31 cellular contexts compared by ENCODE assay signal in genomic region chr1:8441466-8441865, GRCh38.
DNase-seq lines count a peak whose midpoint lies in the region; FAIRE-seq and TF ChIP-seq lines count a peak whose summit lies in the region.
"Had no signal": no experiment of that assay in that cellular context is flagged by ENCODE, and none has a peak within 500 bp of the region (broad histone marks: within the 10 kb centered on the region; RNA-seq: fewer than 3 reads in every experiment).

No MANE protein-coding gene starts in this region.

- H4K20me1 ChIP-seq in mammary epithelial cell (ENCODE audit: insufficient read depth, low read length) (no peaks in the 10 kb centered on the region), H1 (replicated peaks in 1 of 2; ENCODE audit: control insufficient read depth in 1 of 2, insufficient read depth in 2 of 2, low read length in 2 of 2) (no peaks in the 10 kb centered on the region)

- H3K36me3 ChIP-seq in mammary epithelial cell (ENCODE audit: insufficient read depth, low read length) (no peaks in the 10 kb centered on the region), H1 (ENCODE audit: control insufficient read depth in 2 of 4, insufficient read depth in 4 of 4, low read length in 3 of 4) (no peaks in the 10 kb centered on the region), muscle layer of colon (ENCODE audit: insufficient read depth, low read length) (no peaks in the 10 kb centered on the region)
- H3K36me3 ChIP-seq: ovary had no signal

- no peak overlapping the region for H2BK20ac ChIP-seq in H1 (ENCODE audit: low read length)

- intact Hi-C loops in MCF 10A (cut with micrococcal nuclease) (no loop called here), mammary epithelial cell (cut with micrococcal nuclease) (no loop called here)

- H3K14ac ChIP-seq in H1 (ENCODE audit: insufficient read length): no peak overlapping the region

- H3K9me3 ChIP-seq in mammary epithelial cell (replicated peaks; ENCODE audit: insufficient read depth, low read length): no peaks in the 10 kb centered on the region
- peaks cover 0 to 3% of the 10 kb centered on the region in 2 experiments; a peak in 1 of 4 replicates for H3K9me3 ChIP-seq in H1 (ENCODE audit: insufficient read depth in 2 of 2, low read depth in 1 of 2, low read length in 1 of 2)
- no peaks in the 10 kb centered on the region for H3K9me3 ChIP-seq in muscle layer of colon (ENCODE audit: low read length)
- H3K9me3 ChIP-seq: body of pancreas, ovary had no signal

- H3K4me1 Mint-ChIP-seq in MCF 10A (ENCODE audit: insufficient read depth, unreplicated experiment) (peaks cover 6% of the 10 kb centered on the region), type B pancreatic cell (ENCODE audit: unreplicated experiment) (peaks cover 28% of the 10 kb centered on the region)

- TF ChIP-seq POLR2A in H1 (IDR thresholded peaks at IDR 0.05; ENCODE audit: control extremely low read depth in 1 of 2, low read depth in 2 of 2, low read length in 2 of 2): no peak

- H4K8ac ChIP-seq in H1 (ENCODE audit: extremely low read depth, insufficient read depth, low read length): no peak overlapping the region

- peak overlapping the region; percentile 42 for H3K27ac Mint-ChIP-seq in MCF 10A (ENCODE audit: low read depth, unreplicated experiment)
- H3K27ac Mint-ChIP-seq in type B pancreatic cell: peak overlapping the region; percentile 28
- H3K27ac Mint-ChIP-seq: activated CD4-positive, alpha-beta memory T cell treated with anti-CD3 and anti-CD28 coated beads for 36 hours; activated T-helper 1 cell treated with anti-CD3 and anti-CD28 coated beads, Interleukin-12 subunit alpha, Interleukin-12 subunit beta, Interleukin-2, Interleukin-4 antibody, amounts not matched to agents 30 ng/mL and 10 ng/mL and 1 ng/mL, durations not matched to agents 14 hours and 24 hours and 36 hours; natural killer cell treated with Interleukin-12 subunit alpha and Interleukin-12 subunit beta and Interleukin-15 and Interleukin-18, amount 100 ng/mL, for 72 hours had no signal

- BruUV-seq in MCF 10A (replicated peaks; lab: Mats Ljungman, UMichigan) (no TSS peak), mammary epithelial cell (replicated peaks; lab: Mats Ljungman, UMichigan) (no TSS peak)

- CTCF ChIA-PET in MCF 10A (lab: Yijun Ruan, JAX) (interaction anchor here (0.6 to 1.5 kb wide), 2 partner anchors 32 to 451 kb away, joined by 3 to 6 read pairs; no protein-coding TSS in a partner anchor), mammary epithelial cell (lab: Charles Lee; ENCODE audit: low non-redundant PET) (no interaction called here), H1 (lab: Charles Lee; ENCODE audit: partially characterized antibody) (interaction anchor here (0.6 to 11.8 kb wide), 7 partner anchors 10 to 460 kb away, joined by 3 to 88 read pairs (median 11); no protein-coding TSS in a partner anchor)

- DNase-seq in MCF 10A (ENCODE audit: unreplicated experiment) (no peak), mammary epithelial cell (no peak), H1 (ENCODE audit: low read depth in 1 of 2, low spot score in 2 of 2) (no peak), type B pancreatic cell (ENCODE audit: extremely low spot score, unreplicated experiment) (no peak), HuH-7.5 (ENCODE audit: low spot score) (no peak), NCI-H2196 (lab: John Stamatoyannopoulos, UW; ENCODE audit: unreplicated experiment) (no peak), NCI-H2227 (lab: John Stamatoyannopoulos, UW; ENCODE audit: unreplicated experiment) (no peak)
- DNase-seq: activated CD4-positive, alpha-beta memory T cell treated with anti-CD3 and anti-CD28 coated beads for 36 hours; activated CD4-positive, CD25-positive, alpha-beta regulatory T cell treated with anti-CD3 and anti-CD28 coated beads, Interleukin-2, amount 50 U/mL, for 72 hours; activated CD8-positive, alpha-beta memory T cell treated with anti-CD3 and anti-CD28 coated beads, Interleukin-2, amount 50 U/mL, for 4 hours; activated naive CD4-positive, alpha-beta T cell treated with Interleukin-2 at 50 U/mL for 16 hours; body of pancreas; DMS79 treated with DMSO at 0.1 percent for 48 hours; GF-D8; KG1; left ventricle myocardium superior; NCI-H1417; NCI-H2029; NCI-H226; NCI-H526 treated with DMSO at 0.1 percent for 48 hours; ovary; SHP77 treated with DMSO at 0.1 percent for 48 hours; small intestine; stimulated activated naive CD4-positive, alpha-beta T cell treated with Interleukin-2 at 50 U/mL for 16 hours; T-helper 2 cell had no signal

- H3K79me2 ChIP-seq in mammary epithelial cell (ENCODE audit: insufficient read depth, low read length) (no peaks in the 10 kb centered on the region), H1 (ENCODE audit: control insufficient read depth in 1 of 2, insufficient read depth in 2 of 2, low read length in 2 of 2) (peaks cover 0 to 25% of the 10 kb centered on the region in 2 experiments; a peak in 2 of 4 replicates)

- no peaks in the 10 kb centered on the region for H3K27me3 ChIP-seq in mammary epithelial cell (ENCODE audit: insufficient read depth, low read length)
- no peaks in the 10 kb centered on the region for H3K27me3 ChIP-seq in H1 (replicated peaks in 1 of 4; ENCODE audit: control insufficient read depth in 3 of 4, extremely low read depth in 1 of 4, insufficient read depth in 3 of 4, low read length in 3 of 4)
- H3K27me3 ChIP-seq in muscle layer of colon (ENCODE audit: control insufficient read depth in 1 of 2, insufficient read depth in 2 of 2, low read length in 2 of 2): no peaks in the 10 kb centered on the region
- H3K27me3 ChIP-seq: body of pancreas, ovary had no signal

- dilution Hi-C loops in mammary epithelial cell (cut with HindIII; ENCODE audit: low sequenced_read_pairs): no loop called here

- in situ Hi-C loops in mammary epithelial cell (cut with MboI; ENCODE audit: low sequenced_read_pairs in 2 of 2): no loop called here

- no peak overlapping the region for H3K4me3 ChIP-seq in mammary epithelial cell (replicated peaks in 1 of 3; ENCODE audit: insufficient read depth in 1 of 3, low read depth in 2 of 3, low read length in 3 of 3)
- H3K4me3 ChIP-seq in H1 (ENCODE audit: extremely low read depth in 1 of 4, insufficient read depth in 2 of 4, low read depth in 3 of 4, low read length in 4 of 4): no peak overlapping the region
- H3K4me3 ChIP-seq in muscle layer of colon (ENCODE audit: low read depth in 1 of 2, low read length in 2 of 2): no peak overlapping the region
- H3K4me3 ChIP-seq: body of pancreas, ovary had no signal

- H3K9ac ChIP-seq in mammary epithelial cell (ENCODE audit: insufficient read depth, low read length): no peak overlapping the region
- no peak overlapping the region for H3K9ac ChIP-seq in H1 (replicated peaks in 1 of 4; ENCODE audit: extremely low read depth in 1 of 4, low read depth in 3 of 4, low read length in 3 of 4)
- H3K9ac ChIP-seq in muscle layer of colon (ENCODE audit: low read length): no peak overlapping the region

- no peak for FAIRE-seq in H1 (lab: Jason Lieb, UNC)
- FAIRE-seq: keratinocyte, RCC 7860, small intestine had no signal

- H3K4ac ChIP-seq in H1 (replicated peaks; ENCODE audit: insufficient read length, low read depth, low read length): no peak overlapping the region

- H4K91ac ChIP-seq in H1 (replicated peaks; ENCODE audit: insufficient read length, low read length): no peak overlapping the region

- H3K9me3 Mint-ChIP-seq in MCF 10A (ENCODE audit: unreplicated experiment): no peaks in the 10 kb centered on the region
- peaks cover 6% of the 10 kb centered on the region for H3K9me3 Mint-ChIP-seq in type B pancreatic cell
- H3K9me3 Mint-ChIP-seq: activated CD4-positive, alpha-beta memory T cell treated with anti-CD3 and anti-CD28 coated beads for 36 hours; activated T-helper 1 cell treated with anti-CD3 and anti-CD28 coated beads, Interleukin-12 subunit alpha, Interleukin-12 subunit beta, Interleukin-2, Interleukin-4 antibody, amounts not matched to agents 30 ng/mL and 10 ng/mL and 1 ng/mL, durations not matched to agents 14 hours and 24 hours and 36 hours; natural killer cell treated with Interleukin-12 subunit alpha and Interleukin-12 subunit beta and Interleukin-15 and Interleukin-18, amount 100 ng/mL, for 72 hours had no signal

- TF ChIP-seq CTCF in MCF 10A (IDR thresholded peaks at IDR 0.05; ENCODE audit: unreplicated experiment) (no peak), mammary epithelial cell (conservative IDR thresholded peaks at IDR 0.05 in 1 of 2, IDR thresholded peaks at IDR 0.05 in 1 of 2; ENCODE audit: extremely low read depth in 1 of 2, insufficient read depth in 1 of 2, low read depth in 1 of 2, low read length in 2 of 2) (no peak), H1 (IDR thresholded peaks at IDR 0.05; ENCODE audit: control extremely low read depth in 1 of 3, insufficient read depth in 1 of 3, low read depth in 1 of 3, low read length in 3 of 3) (no peak), type B pancreatic cell (conservative IDR thresholded peaks at IDR 0.05) (no peak)

- no peaks in the 10 kb centered on the region for H3K23me2 ChIP-seq in H1 (ENCODE audit: low read depth, low read length)

- no peaks in the 10 kb centered on the region for H3K79me1 ChIP-seq in H1 (ENCODE audit: low read depth, low read length)

- H3K27me3 Mint-ChIP-seq in MCF 10A (ENCODE audit: insufficient read depth, unreplicated experiment) (no peaks in the 10 kb centered on the region), type B pancreatic cell (no peaks in the 10 kb centered on the region)
- H3K27me3 Mint-ChIP-seq: activated CD4-positive, alpha-beta memory T cell treated with anti-CD3 and anti-CD28 coated beads for 36 hours; natural killer cell treated with Interleukin-12 subunit alpha and Interleukin-12 subunit beta and Interleukin-15 and Interleukin-18, amount 100 ng/mL, for 72 hours had no signal

- H3K56ac ChIP-seq in H1 (replicated peaks; ENCODE audit: insufficient read length, low read depth, low read length): no peak overlapping the region

- H3K4me2 ChIP-seq in mammary epithelial cell (ENCODE audit: insufficient read depth, low read depth, low read length): no peak overlapping the region
- no peak overlapping the region for H3K4me2 ChIP-seq in H1 (ENCODE audit: insufficient read depth in 1 of 2, low read depth in 2 of 2, low read length in 2 of 2)

- 96% methylated on average over 4 of the region's 4 CpGs for WGBS in mammary epithelial cell (ENCODE audit: low coverage, missing lambda C conversion rate)
- 89% methylated on average over 4 of the region's 4 CpGs; no CpG with 5 or more reads in 1 of the 2 experiments for WGBS in H1 (ENCODE audit: extremely low coverage in 1 of 2, insufficient coverage in 1 of 2, insufficient read length in 1 of 2, insufficient replicate concordance in 2 of 2, low coverage in 1 of 2, low lambda C conversion rate in 2 of 2, missing lambda C conversion rate in 1 of 2), 2 experiments

- no peak overlapping the region for H2AFZ ChIP-seq in mammary epithelial cell (ENCODE audit: low read depth, low read length)
- H2AFZ ChIP-seq in H1 (ENCODE audit: low read length): no peak overlapping the region

- H3K4me1 ChIP-seq in mammary epithelial cell (ENCODE audit: insufficient read depth, low read length) (peaks cover 2% of the 10 kb centered on the region), H1 (replicated peaks in 1 of 4; ENCODE audit: control insufficient read depth in 3 of 4, insufficient read depth in 4 of 4, low read length in 3 of 4) (peaks cover 6 to 32% (median 21%) of the 10 kb centered on the region in 4 experiments; a peak in 6 of 7 replicates), muscle layer of colon (ENCODE audit: insufficient read depth, low read length) (peaks cover 35% of the 10 kb centered on the region)

- H2BK15ac ChIP-seq in H1 (ENCODE audit: low read length): no peak overlapping the region

- no peak overlapping the region for H2AK5ac ChIP-seq in H1 (ENCODE audit: low read depth, low read length)

- H3K4me3 Mint-ChIP-seq in MCF 10A (ENCODE audit: unreplicated experiment): no peak overlapping the region
- H3K4me3 Mint-ChIP-seq in type B pancreatic cell: no peak overlapping the region
- H3K4me3 Mint-ChIP-seq: activated CD4-positive, alpha-beta memory T cell treated with anti-CD3 and anti-CD28 coated beads for 36 hours; activated T-helper 1 cell treated with anti-CD3 and anti-CD28 coated beads, Interleukin-12 subunit alpha, Interleukin-12 subunit beta, Interleukin-2, Interleukin-4 antibody, amounts not matched to agents 30 ng/mL and 10 ng/mL and 1 ng/mL, durations not matched to agents 14 hours and 24 hours and 36 hours; natural killer cell treated with Interleukin-12 subunit alpha and Interleukin-12 subunit beta and Interleukin-15 and Interleukin-18, amount 100 ng/mL, for 72 hours had no signal

- POLR2A ChIA-PET in MCF 10A (lab: Yijun Ruan, JAX) (interaction anchor here (1.2 to 1.7 kb wide), 2 partner anchors 13 to 14 kb away, joined by 3 to 5 read pairs; no protein-coding TSS in a partner anchor), H1 (lab: Charles Lee; ENCODE audit: partially characterized antibody) (no interaction called here)

- no peak overlapping the region for H3K23ac ChIP-seq in H1 (ENCODE audit: insufficient read length)

- TF ChIP-seq EP300 in H1 (IDR thresholded peaks at IDR 0.05; ENCODE audit: borderline replicate concordance in 1 of 2, low read depth in 2 of 2, low read length in 2 of 2): no peak

- H2BK5ac ChIP-seq in H1 (ENCODE audit: low read depth, low read length): 0 out of 2 replicates have a peak overlapping the region, but pooled peaks have one; percentile 60

- no peak overlapping the region for H2BK120ac ChIP-seq in H1 (replicated peaks; ENCODE audit: low read depth, low read length)

- H2BK12ac ChIP-seq in H1 (ENCODE audit: low read depth, low read length): no peak overlapping the region

- H3K27ac ChIP-seq in mammary epithelial cell (ENCODE audit: insufficient read depth, low read depth, low read length) (no peak overlapping the region), H1 (ENCODE audit: low read depth, low read length) (no peak overlapping the region), muscle layer of colon (ENCODE audit: low read depth, low read length) (peak overlapping the region; percentile 50)
- H3K27ac ChIP-seq: 22Rv1, body of pancreas, ovary had no signal

- H4K5ac ChIP-seq in H1 (ENCODE audit: insufficient read length, low read depth, low read length): no peak overlapping the region

- TF ChIP-seq RAD21 in H1 (IDR thresholded peaks at IDR 0.05 in 1 of 2, conservative IDR thresholded peaks at IDR 0.05 in 1 of 2; ENCODE audit: low read depth in 2 of 2, low read length in 2 of 2): no peak

- no peak overlapping the region for H3K18ac ChIP-seq in H1 (ENCODE audit: extremely low read depth, low read length)

- peaks cover 39% of the 10 kb centered on the region for H3K36me3 Mint-ChIP-seq in MCF 10A (ENCODE audit: insufficient read depth, unreplicated experiment)
- peaks cover 12% of the 10 kb centered on the region for H3K36me3 Mint-ChIP-seq in type B pancreatic cell
